25 cellular contexts compared by ENCODE assay signal in genomic region chr7:50382455-50382854, GRCh38.
DNase-seq lines count a peak whose midpoint lies in the region; ATAC-seq and TF ChIP-seq lines count a peak whose summit lies in the region.
"Had no signal": no experiment of that assay in that cellular context is flagged by ENCODE, and none has a peak within 500 bp of the region (broad histone marks: within the 10 kb centered on the region; RNA-seq: fewer than 3 reads in every experiment).

No MANE protein-coding gene starts in this region.

- H3K27me3 ChIP-seq in GM23338 (ENCODE audit: insufficient read depth), result no peaks in the 10 kb centered on the region
- H3K27me3 ChIP-seq: adrenal gland, brain microvascular endothelial cell, upper lobe of right lung had no signal

- H3K27ac ChIP-seq in GM23338 (ENCODE audit: low read depth), result no peak overlapping the region
- H3K27ac ChIP-seq: adrenal gland, brain microvascular endothelial cell, heart right ventricle, SJCRH30, upper lobe of right lung had no signal

- H4K20me1 ChIP-seq in GM23338 (replicated peaks; ENCODE audit: insufficient read depth), result no peaks in the 10 kb centered on the region

- peaks cover 58% of the 10 kb centered on the region for H3K36me3 Mint-ChIP-seq in activated T-cell treated with anti-CD3 and anti-CD28 coated beads, Interleukin-2, amount 50 U/mL, for 4 hours (ENCODE audit: insufficient read depth)
- H3K36me3 Mint-ChIP-seq in GM23338 (ENCODE audit: low read depth), result no peaks in the 10 kb centered on the region
- H3K36me3 Mint-ChIP-seq in activated naive CD8-positive, alpha-beta T cell treated with anti-CD3 and anti-CD28 coated beads for 36 hours, result peaks cover 67% of the 10 kb centered on the region
- H3K36me3 Mint-ChIP-seq in stimulated activated effector memory CD8-positive, alpha-beta T cell treated with anti-CD3 and anti-CD28 coated beads, Interleukin-12 subunit alpha, Interleukin-12 subunit beta, amount 100 ng/mL, for 72 hours, result peaks cover 10% of the 10 kb centered on the region

- no peak overlapping the region for H3K4me3 Mint-ChIP-seq in activated T-cell treated with anti-CD3 and anti-CD28 coated beads, Interleukin-2, amount 50 U/mL, for 4 hours
- H3K4me3 Mint-ChIP-seq in GM23338, result no peak overlapping the region
- H3K4me3 Mint-ChIP-seq in activated naive CD8-positive, alpha-beta T cell treated with anti-CD3 and anti-CD28 coated beads for 36 hours, result no peak overlapping the region
- H3K4me3 Mint-ChIP-seq in stimulated activated effector memory CD8-positive, alpha-beta T cell treated with anti-CD3 and anti-CD28 coated beads, Interleukin-12 subunit alpha, Interleukin-12 subunit beta, amount 100 ng/mL, for 72 hours, result no peak overlapping the region

- H3K79me2 ChIP-seq in GM23338 (replicated peaks; ENCODE audit: insufficient read depth), result no peaks in the 10 kb centered on the region

- H3K9me2 ChIP-seq in GM23338 (ENCODE audit: insufficient read depth), result peaks cover 8% of the 10 kb centered on the region; the same call in 1 of the 2 replicates

- peak in 1 of 2 experiments; percentile 7; a peak in 1 of 4 replicates for TF ChIP-seq CTCF in GM23338 (conservative IDR thresholded peaks at IDR 0.05; ENCODE audit: low read depth in 2 of 2)

- H3F3A ChIP-seq in GM23338 (replicated peaks; ENCODE audit: low read depth), result no peaks in the 10 kb centered on the region

- intact Hi-C loops in cardiac septum (cut with DNase I), result no loop called here

- H3K4me2 ChIP-seq in GM23338, result peak overlapping the region; percentile 39

- DNase-seq in activated T-cell treated with anti-CD3 and anti-CD28 coated beads, Interleukin-2, amount 50 U/mL, for 1 hour, result peak; percentile 14
- no peak for DNase-seq in activated T-cell treated with anti-CD3 and anti-CD28 coated beads, Interleukin-2, amount 50 U/mL, for 4 hours
- peak; percentile 28 for DNase-seq in GM23338 (ENCODE audit: low spot score)
- DNase-seq in activated naive CD8-positive, alpha-beta T cell treated with anti-CD3 and anti-CD28 coated beads for 36 hours, result no peak
- no peak for DNase-seq in stimulated activated effector memory CD8-positive, alpha-beta T cell treated with anti-CD3 and anti-CD28 coated beads, Interleukin-12 subunit alpha, Interleukin-12 subunit beta, amount 100 ng/mL, for 72 hours (ENCODE audit: low spot score in 2 of 2)
- DNase-seq in cardiac septum (ENCODE audit: low spot score), result no peak
- DNase-seq: adrenal gland; brain microvascular endothelial cell; effector CD4-positive, alpha-beta T cell; EL; erythroblast; heart right ventricle; mesenchymal stem cell; NCI-H1048; NCI-H1694 treated with DMSO at 0.1 percent for 48 hours; NCI-H2171 treated with DMSO at 0.1 percent for 48 hours; NCI-H526; occipital lobe; SJCRH30; substantia nigra; T-helper 1 cell; upper lobe of right lung had no signal

- no peak overlapping the region; the same call in 1 of the 2 replicates for H3K27ac Mint-ChIP-seq in GM23338
- H3K27ac Mint-ChIP-seq in activated naive CD8-positive, alpha-beta T cell treated with anti-CD3 and anti-CD28 coated beads for 36 hours, result peak overlapping the region; percentile 47
- peak overlapping the region; percentile 97 for H3K27ac Mint-ChIP-seq in stimulated activated effector memory CD8-positive, alpha-beta T cell treated with anti-CD3 and anti-CD28 coated beads, Interleukin-12 subunit alpha, Interleukin-12 subunit beta, amount 100 ng/mL, for 72 hours

- H2AFZ ChIP-seq in GM23338, result peak overlapping the region; percentile 76

- H3K9me3 Mint-ChIP-seq in activated T-cell treated with anti-CD3 and anti-CD28 coated beads, Interleukin-2, amount 50 U/mL, for 4 hours, result no peaks in the 10 kb centered on the region
- H3K9me3 Mint-ChIP-seq in GM23338, result no peaks in the 10 kb centered on the region
- no peaks in the 10 kb centered on the region for H3K9me3 Mint-ChIP-seq in activated naive CD8-positive, alpha-beta T cell treated with anti-CD3 and anti-CD28 coated beads for 36 hours
- H3K9me3 Mint-ChIP-seq in stimulated activated effector memory CD8-positive, alpha-beta T cell treated with anti-CD3 and anti-CD28 coated beads, Interleukin-12 subunit alpha, Interleukin-12 subunit beta, amount 100 ng/mL, for 72 hours, result no peaks in the 10 kb centered on the region

- no peaks in the 10 kb centered on the region for H3K36me3 ChIP-seq in GM23338 (ENCODE audit: insufficient read depth)
- H3K36me3 ChIP-seq: adrenal gland, brain microvascular endothelial cell, SJCRH30 had no signal

- no peak for ATAC-seq in activated T-cell treated with anti-CD3 and anti-CD28 coated beads, Interleukin-2, amount 50 U/mL, for 4 hours
- ATAC-seq in GM23338 (peak; percentile 9), GM21423 (IDR thresholded peaks at IDR 0.05; ENCODE audit: unreplicated experiment) (no peak), GM18870 (IDR thresholded peaks at IDR 0.05; ENCODE audit: unreplicated experiment) (no peak)
- no peak for ATAC-seq in stimulated activated effector memory CD8-positive, alpha-beta T cell treated with anti-CD3 and anti-CD28 coated beads, Interleukin-12 subunit alpha, Interleukin-12 subunit beta, amount 100 ng/mL, for 72 hours
- ATAC-seq: heart right ventricle, HepG2, upper lobe of right lung had no signal

- no peaks in the 10 kb centered on the region for H3K27me3 Mint-ChIP-seq in activated T-cell treated with anti-CD3 and anti-CD28 coated beads, Interleukin-2, amount 50 U/mL, for 4 hours (ENCODE audit: low read depth)
- H3K27me3 Mint-ChIP-seq in GM23338 (ENCODE audit: insufficient read depth, low read depth, poor library complexity), result peaks cover 11% of the 10 kb centered on the region
- H3K27me3 Mint-ChIP-seq in activated naive CD8-positive, alpha-beta T cell treated with anti-CD3 and anti-CD28 coated beads for 36 hours, result no peaks in the 10 kb centered on the region

- H3K4me1 Mint-ChIP-seq in activated T-cell treated with anti-CD3 and anti-CD28 coated beads, Interleukin-2, amount 50 U/mL, for 4 hours (ENCODE audit: low read depth), result peaks cover 81% of the 10 kb centered on the region
- H3K4me1 Mint-ChIP-seq in GM23338, result peaks cover 57% of the 10 kb centered on the region
- peaks cover 67% of the 10 kb centered on the region for H3K4me1 Mint-ChIP-seq in activated naive CD8-positive, alpha-beta T cell treated with anti-CD3 and anti-CD28 coated beads for 36 hours
- H3K4me1 Mint-ChIP-seq in stimulated activated effector memory CD8-positive, alpha-beta T cell treated with anti-CD3 and anti-CD28 coated beads, Interleukin-12 subunit alpha, Interleukin-12 subunit beta, amount 100 ng/mL, for 72 hours, result peaks cover 67% of the 10 kb centered on the region

- H3K4me1 ChIP-seq in GM23338 (ENCODE audit: insufficient read depth), result peaks cover 51% of the 10 kb centered on the region
- H3K4me1 ChIP-seq: adrenal gland, heart right ventricle, SJCRH30, upper lobe of right lung had no signal

- H3K4me3 ChIP-seq in GM23338, result no peak overlapping the region
- H3K4me3 ChIP-seq: adrenal gland, heart right ventricle, SJCRH30, upper lobe of right lung had no signal

Comparison
In these comparisons a context has a peak if more than half of its experiments do, and no peak if none do; other contexts are left out.
1. DNase-seq: peak in activated T-cell treated with anti-CD3 and anti-CD28 coated beads, Interleukin-2, amount 50 U/mL, for 1 hour (single experiment) and GM23338 (single experiment); none in activated T-cell treated with anti-CD3 and anti-CD28 coated beads, Interleukin-2, amount 50 U/mL, for 4 hours (single experiment), activated naive CD8-positive, alpha-beta T cell treated with anti-CD3 and anti-CD28 coated beads for 36 hours (single experiment), stimulated activated effector memory CD8-positive, alpha-beta T cell treated with anti-CD3 and anti-CD28 coated beads, Interleukin-12 subunit alpha, Interleukin-12 subunit beta, amount 100 ng/mL, for 72 hours (0 of 2) and cardiac septum (single experiment).